ENCODE assay signal across 14 cellular contexts in genomic region chr6:152089992-152090391, GRCh38.
DNase-seq lines count a peak whose midpoint lies in the region; ATAC-seq and TF ChIP-seq lines count a peak whose summit lies in the region.
"Had no signal": no experiment of that assay in that cellular context is flagged by ENCODE, and none has a peak within 500 bp of the region (broad histone marks: within the 10 kb centered on the region; RNA-seq: fewer than 3 reads in every experiment).

No MANE protein-coding gene starts in this region.

- H3K27me3 ChIP-seq in SK-N-SH (ENCODE audit: insufficient read depth): no peaks in the 10 kb centered on the region
- H3K27me3 ChIP-seq: BLaER1 treated with 17β-estradiol and CSF1 and Interleukin-3, amounts not matched to agents 10 nM and 100 nM had no signal

- no peaks in the 10 kb centered on the region for H3K9me3 ChIP-seq in SK-N-SH
- H3K9me3 ChIP-seq: BLaER1 treated with 17β-estradiol and CSF1 and Interleukin-3, amounts not matched to agents 10 nM and 100 nM had no signal

- H3K36me3 ChIP-seq in SK-N-SH (replicated peaks in 1 of 2; ENCODE audit: control insufficient read depth in 1 of 2, insufficient read depth in 2 of 2, low read length in 1 of 2): no peaks in the 10 kb centered on the region

- H3K9me2 ChIP-seq in SK-N-SH: no peaks in the 10 kb centered on the region

- CTCF ChIA-PET in SK-N-SH (lab: Yijun Ruan, JAX): no interaction called here

- no peak overlapping the region for H3K9ac ChIP-seq in SK-N-SH
- H3K9ac ChIP-seq: BLaER1 treated with 17β-estradiol and CSF1 and Interleukin-3, amounts not matched to agents 10 nM and 100 nM had no signal

- 52% methylated on average over 7 of the region's 7 CpGs for WGBS in SK-N-SH (ENCODE audit: low lambda C conversion rate)

- peaks cover 23% of the 10 kb centered on the region for H3F3A ChIP-seq in SK-N-SH (replicated peaks; ENCODE audit: insufficient read depth)

- peak; percentile 70 for DNase-seq in GM03348 (ENCODE audit: low spot score)
- DNase-seq in SK-N-SH: no peak
- peak; percentile 64 for DNase-seq in fibroblast of gingiva (ENCODE audit: low read depth)
- DNase-seq in myocyte (ENCODE audit: low read depth): peak; percentile 65
- DNase-seq in activated naive CD4-positive, alpha-beta T cell treated with Interleukin-2 at 50 U/mL for 16 hours: no peak
- DNase-seq in GM13976 (ENCODE audit: low spot score): no peak
- DNase-seq: DND-41; NCI-H1694; NCI-H69; retina; stimulated activated naive CD8-positive, alpha-beta T cell treated with anti-CD3 and anti-CD28 coated beads, Interleukin-15, amount 100 ng/mL, for 72 hours had no signal

- no peak for TF ChIP-seq EP300 in SK-N-SH (IDR thresholded peaks at IDR 0.05; ENCODE audit: borderline replicate concordance in 1 of 2, low read depth in 1 of 2, low read length in 1 of 2)

- 0 out of 2 replicates have a peak overlapping the region, but pooled peaks have one; percentile 24 for H3K4me2 ChIP-seq in SK-N-SH
- H3K4me2 ChIP-seq: BLaER1 treated with 17β-estradiol and CSF1 and Interleukin-3, amounts not matched to agents 10 nM and 100 nM had no signal

- no peaks in the 10 kb centered on the region for H4K20me1 ChIP-seq in SK-N-SH (ENCODE audit: insufficient read depth)

- H3K27ac ChIP-seq in SK-N-SH (ENCODE audit: low read depth in 2 of 2, low read length in 1 of 2): peak overlapping the region in 1 of 2 experiments; percentile 63; a peak in 2 of 4 replicates
- H3K27ac ChIP-seq: BLaER1 treated with 17β-estradiol and CSF1 and Interleukin-3, amounts not matched to agents 10 nM and 100 nM had no signal

- no peak for TF ChIP-seq CTCF in SK-N-SH (IDR thresholded peaks at IDR 0.05)
- TF ChIP-seq CTCF in GM13976 (IDR thresholded peaks at IDR 0.05; ENCODE audit: borderline replicate concordance, control extremely low read depth, extremely low read depth, insufficient read depth, missing control alignments): no peak

- no peak overlapping the region for H3K4me3 ChIP-seq in SK-N-SH (ENCODE audit: low read depth in 2 of 2, low read length in 1 of 2)
- H3K4me3 ChIP-seq: BLaER1 treated with 17β-estradiol and CSF1 and Interleukin-3, amounts not matched to agents 10 nM and 100 nM had no signal

- no peaks in the 10 kb centered on the region for H3K79me2 ChIP-seq in SK-N-SH (ENCODE audit: insufficient read depth)

- TF ChIP-seq RAD21 in SK-N-SH (IDR thresholded peaks at IDR 0.05; ENCODE audit: low read length): no peak

- ATAC-seq in HG02970 (IDR thresholded peaks at IDR 0.05; ENCODE audit: low FRiP score, unreplicated experiment) (no peak), GM18873 (IDR thresholded peaks at IDR 0.05; ENCODE audit: low FRiP score, unreplicated experiment) (no peak)

- in situ Hi-C loops in GM13976 (cut with MboI; ENCODE audit: low sequenced_read_pairs, unreplicated experiment): no loop called here

- POLR2A ChIA-PET in SK-N-SH (lab: Yijun Ruan, JAX): no interaction called here

- peaks cover 0 to 5% of the 10 kb centered on the region in 2 experiments; a peak in 3 of 4 replicates for H3K4me1 ChIP-seq in SK-N-SH (ENCODE audit: control insufficient read depth in 1 of 2, insufficient read depth in 2 of 2, low read depth in 1 of 2, low read length in 1 of 2)

- H2AFZ ChIP-seq in SK-N-SH (ENCODE audit: low read depth): no peak overlapping the region

TF ChIP-seq in SK-N-SH, 30 proteins besides CTCF, POLR2A, EP300 and RAD21:
- no peak for TF ChIP-seq MAX (IDR thresholded peaks at IDR 0.05; ENCODE audit: low read depth)
- peak; percentile 35; the same call in 1 of the 2 replicates for TF ChIP-seq JUND (IDR thresholded peaks at IDR 0.05)
- no peak for TF ChIP-seq YY1 (IDR thresholded peaks at IDR 0.05; ENCODE audit: low read depth)
- peak; percentile 30; the same call in 1 of the 2 replicates for TF ChIP-seq FOSL2 (IDR thresholded peaks at IDR 0.05; ENCODE audit: borderline replicate concordance, low read depth)
- TF ChIP-seq, protein P1, sequence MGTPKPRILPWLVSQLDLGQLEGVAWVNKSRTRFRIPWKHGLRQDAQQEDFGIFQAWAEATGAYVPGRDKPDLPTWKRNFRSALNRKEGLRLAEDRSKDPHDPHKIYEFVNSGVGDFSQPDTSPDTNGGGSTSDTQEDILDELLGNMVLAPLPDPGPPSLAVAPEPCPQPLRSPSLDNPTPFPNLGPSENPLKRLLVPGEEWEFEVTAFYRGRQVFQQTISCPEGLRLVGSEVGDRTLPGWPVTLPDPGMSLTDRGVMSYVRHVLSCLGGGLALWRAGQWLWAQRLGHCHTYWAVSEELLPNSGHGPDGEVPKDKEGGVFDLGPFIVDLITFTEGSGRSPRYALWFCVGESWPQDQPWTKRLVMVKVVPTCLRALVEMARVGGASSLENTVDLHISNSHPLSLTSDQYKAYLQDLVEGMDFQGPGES (IDR thresholded peaks at IDR 0.05; ENCODE audit: low read depth, low read length): no peak
- TF ChIP-seq CHD2 (IDR thresholded peaks at IDR 0.05; ENCODE audit: low read length, partially characterized antibody): no peak
- TF ChIP-seq TAF1 (IDR thresholded peaks at IDR 0.05; ENCODE audit: borderline replicate concordance, low read depth, low read length): no peak
- TF ChIP-seq POLR2AphosphoS5 (IDR thresholded peaks at IDR 0.05; ENCODE audit: low read depth, low read length): no peak
- TF ChIP-seq, protein P2, sequence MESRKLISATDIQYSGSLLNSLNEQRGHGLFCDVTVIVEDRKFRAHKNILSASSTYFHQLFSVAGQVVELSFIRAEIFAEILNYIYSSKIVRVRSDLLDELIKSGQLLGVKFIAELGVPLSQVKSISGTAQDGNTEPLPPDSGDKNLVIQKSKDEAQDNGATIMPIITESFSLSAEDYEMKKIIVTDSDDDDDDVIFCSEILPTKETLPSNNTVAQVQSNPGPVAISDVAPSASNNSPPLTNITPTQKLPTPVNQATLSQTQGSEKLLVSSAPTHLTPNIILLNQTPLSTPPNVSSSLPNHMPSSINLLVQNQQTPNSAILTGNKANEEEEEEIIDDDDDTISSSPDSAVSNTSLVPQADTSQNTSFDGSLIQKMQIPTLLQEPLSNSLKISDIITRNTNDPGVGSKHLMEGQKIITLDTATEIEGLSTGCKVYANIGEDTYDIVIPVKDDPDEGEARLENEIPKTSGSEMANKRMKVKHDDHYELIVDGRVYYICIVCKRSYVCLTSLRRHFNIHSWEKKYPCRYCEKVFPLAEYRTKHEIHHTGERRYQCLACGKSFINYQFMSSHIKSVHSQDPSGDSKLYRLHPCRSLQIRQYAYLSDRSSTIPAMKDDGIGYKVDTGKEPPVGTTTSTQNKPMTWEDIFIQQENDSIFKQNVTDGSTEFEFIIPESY (IDR thresholded peaks at IDR 0.05; ENCODE audit: borderline replicate concordance, low read depth): no peak
- peak; percentile 6; the same call in 1 of the 2 replicates for TF ChIP-seq NFIC (IDR thresholded peaks at IDR 0.05; ENCODE audit: borderline replicate concordance)
- TF ChIP-seq NRF1 (IDR thresholded peaks at IDR 0.05; ENCODE audit: low read depth, low read length): no peak
- TF ChIP-seq, protein P3, sequence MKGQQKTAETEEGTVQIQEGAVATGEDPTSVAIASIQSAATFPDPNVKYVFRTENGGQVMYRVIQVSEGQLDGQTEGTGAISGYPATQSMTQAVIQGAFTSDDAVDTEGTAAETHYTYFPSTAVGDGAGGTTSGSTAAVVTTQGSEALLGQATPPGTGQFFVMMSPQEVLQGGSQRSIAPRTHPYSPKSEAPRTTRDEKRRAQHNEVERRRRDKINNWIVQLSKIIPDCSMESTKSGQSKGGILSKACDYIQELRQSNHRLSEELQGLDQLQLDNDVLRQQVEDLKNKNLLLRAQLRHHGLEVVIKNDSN (IDR thresholded peaks at IDR 0.05; ENCODE audit: borderline replicate concordance, low read depth): no peak
- TF ChIP-seq, protein P4, sequence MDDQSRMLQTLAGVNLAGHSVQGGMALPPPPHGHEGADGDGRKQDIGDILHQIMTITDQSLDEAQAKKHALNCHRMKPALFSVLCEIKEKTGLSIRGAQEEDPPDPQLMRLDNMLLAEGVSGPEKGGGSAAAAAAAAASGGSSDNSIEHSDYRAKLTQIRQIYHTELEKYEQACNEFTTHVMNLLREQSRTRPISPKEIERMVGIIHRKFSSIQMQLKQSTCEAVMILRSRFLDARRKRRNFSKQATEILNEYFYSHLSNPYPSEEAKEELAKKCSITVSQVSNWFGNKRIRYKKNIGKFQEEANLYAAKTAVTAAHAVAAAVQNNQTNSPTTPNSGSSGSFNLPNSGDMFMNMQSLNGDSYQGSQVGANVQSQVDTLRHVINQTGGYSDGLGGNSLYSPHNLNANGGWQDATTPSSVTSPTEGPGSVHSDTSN (IDR thresholded peaks at IDR 0.05): peak; percentile 63
- TF ChIP-seq SIN3A (IDR thresholded peaks at IDR 0.05; ENCODE audit: borderline replicate concordance, low read depth, low read length): no peak
- peak; percentile 25; the same call in 1 of the 2 replicates for TF ChIP-seq TCF12 (IDR thresholded peaks at IDR 0.05)
- TF ChIP-seq SMC3 (IDR thresholded peaks at IDR 0.05; ENCODE audit: low read depth, low read length): no peak
TF ChIP-seq in SK-N-SH: peak in this region for 5.

Comparison
In these comparisons a context has a peak if more than half of its experiments do, and no peak if none do; other contexts are left out.
1. DNase-seq: peak in GM03348 (single experiment), fibroblast of gingiva (single experiment) and myocyte (single experiment); none in SK-N-SH (single experiment), activated naive CD4-positive, alpha-beta T cell treated with Interleukin-2 at 50 U/mL for 16 hours (single experiment) and GM13976 (single experiment).